Comparison of ENCODE assay signal across 22 cellular contexts in genomic region chr13:75137911-75138571, GRCh38.
"Had no signal": no experiment of that assay in that cellular context is flagged by ENCODE, and none has a peak within 500 bp of the region (broad histone marks: within the 10 kb centered on the region; RNA-seq: fewer than 3 reads in every experiment).

No MANE protein-coding gene starts in this region.

- H3K4me1 Mint-ChIP-seq: naive thymus-derived CD4-positive, alpha-beta T cell; nephron progenitor cell; stimulated activated naive CD8-positive, alpha-beta T cell treated with anti-CD3 and anti-CD28 coated beads, Interleukin-15, amount 100 ng/mL, for 72 hours had no signal

- H3K36me3 Mint-ChIP-seq: stimulated activated naive B cell treated with anti-CD40 and anti-IgM and Interleukin-4, amounts not matched to agents 10 μg/mL and 1 μg/mL and 100 μg/mL, for 72 hours had no signal

- H3K27me3 Mint-ChIP-seq: stimulated activated naive B cell treated with anti-CD40 and anti-IgM and Interleukin-4, amounts not matched to agents 10 μg/mL and 1 μg/mL and 100 μg/mL, for 72 hours had no signal

- H3K27ac Mint-ChIP-seq: naive thymus-derived CD4-positive, alpha-beta T cell; nephron progenitor cell; stimulated activated naive B cell treated with anti-CD40 and anti-IgM and Interleukin-4, amounts not matched to agents 10 μg/mL and 1 μg/mL and 100 μg/mL, for 72 hours; stimulated activated naive CD8-positive, alpha-beta T cell treated with anti-CD3 and anti-CD28 coated beads, Interleukin-15, amount 100 ng/mL, for 72 hours had no signal

- DNase-seq: cortex of kidney; effector memory CD4-positive, alpha-beta T cell; foreskin melanocyte; heart left ventricle; hippocampal formation; left colon; left ventricle myocardium superior; naive thymus-derived CD4-positive, alpha-beta T cell; nephron progenitor cell; posterior cingulate gyrus; stimulated activated CD4-positive, alpha-beta T cell treated with anti-CD3 and anti-CD28 coated beads, Interleukin-2, amount 100 ng/mL, for 24 hours; stimulated activated CD4-positive, alpha-beta T cell treated with anti-CD3 and anti-CD28 coated beads, Interleukin-4, amount 100 ng/mL, for 4 hours; stimulated activated naive B cell treated with anti-CD40 and anti-IgM and Interleukin-4, amounts not matched to agents 10 μg/mL and 1 μg/mL and 100 μg/mL, for 72 hours; stimulated activated naive CD8-positive, alpha-beta T cell treated with anti-CD3 and anti-CD28 coated beads, Interleukin-15, amount 100 ng/mL, for 72 hours; testis; upper lobe of right lung had no signal

- ATAC-seq: heart left ventricle; left colon; left ventricle myocardium superior; naive thymus-derived CD4-positive, alpha-beta T cell; sciatic nerve; stimulated activated naive B cell treated with anti-CD40 and anti-IgM and Interleukin-4, amounts not matched to agents 10 μg/mL and 1 μg/mL and 100 μg/mL, for 72 hours; stimulated activated naive CD8-positive, alpha-beta T cell treated with anti-CD3 and anti-CD28 coated beads, Interleukin-15, amount 100 ng/mL, for 72 hours; upper lobe of right lung had no signal

- H3K4me3 Mint-ChIP-seq: naive thymus-derived CD4-positive, alpha-beta T cell; nephron progenitor cell; stimulated activated naive B cell treated with anti-CD40 and anti-IgM and Interleukin-4, amounts not matched to agents 10 μg/mL and 1 μg/mL and 100 μg/mL, for 72 hours; stimulated activated naive CD8-positive, alpha-beta T cell treated with anti-CD3 and anti-CD28 coated beads, Interleukin-15, amount 100 ng/mL, for 72 hours had no signal

- H3K4me3 ChIP-seq: esophagus muscularis mucosa, heart left ventricle, lung, skin epidermis, testis, tibial nerve, upper lobe of right lung, vagina had no signal
